18 cellular contexts compared by ENCODE assay signal in the genomic region with DNA sequence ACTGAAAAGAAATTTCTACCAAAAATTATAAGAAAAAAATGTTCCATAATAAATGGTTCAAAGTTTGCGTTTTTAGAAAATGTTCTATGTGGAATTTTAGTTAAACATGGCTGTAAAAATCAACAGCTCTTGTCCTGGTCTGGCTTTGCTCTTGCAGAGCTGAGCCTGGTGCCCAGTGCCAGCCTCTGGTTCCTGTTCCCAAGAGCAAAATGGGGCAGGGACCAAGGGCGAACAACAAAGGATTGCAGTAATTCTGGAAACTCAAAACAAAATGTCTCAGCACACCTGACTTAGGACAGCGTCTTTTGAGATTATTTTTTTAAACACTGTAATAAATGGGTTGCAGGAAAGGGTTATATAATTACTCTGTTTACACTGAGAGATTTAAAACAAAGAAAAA.
"Had no signal": no experiment of that assay in that cellular context is flagged by ENCODE, and none has a peak within 500 bp of the region (broad histone marks: within the 10 kb centered on the region; RNA-seq: fewer than 3 reads in every experiment).

No MANE protein-coding gene starts in this region.

- H3K27me3 ChIP-seq: right lobe of liver, tibial nerve, upper lobe of left lung, uterus had no signal

- H3K27ac Mint-ChIP-seq: natural killer cell; progenitor cell of endocrine pancreas; stimulated activated naive CD8-positive, alpha-beta T cell treated with anti-CD3 and anti-CD28 coated beads, Interleukin-15, Interleukin-2, amounts not matched to agents 100 ng/mL and 50 ng/mL, for 24 hours had no signal

- H2AFZ ChIP-seq: parathyroid adenoma had no signal

- DNase-seq: cortex of kidney; kidney; left ventricle myocardium inferior; lower lobe of right lung; natural killer cell; occipital lobe; right lobe of liver; small intestine; stimulated activated CD4-positive, alpha-beta T cell treated with anti-CD3 and anti-CD28 coated beads, Interleukin-15, amount 100 ng/mL, for 24 hours; stimulated activated CD4-positive, alpha-beta T cell treated with anti-CD3 and anti-CD28 coated beads, Interleukin-2, amount 100 ng/mL, for 48 hours; stimulated activated naive B cell treated with anti-CD40 and anti-IgM and Interleukin-4, amounts not matched to agents 10 μg/mL and 1 μg/mL and 100 μg/mL, for 72 hours; upper lobe of left lung; uterus had no signal

- H3K9me3 Mint-ChIP-seq: natural killer cell; stimulated activated naive CD8-positive, alpha-beta T cell treated with anti-CD3 and anti-CD28 coated beads, Interleukin-15, Interleukin-2, amounts not matched to agents 100 ng/mL and 50 ng/mL, for 24 hours had no signal

- ATAC-seq: lower lobe of right lung; natural killer cell; right lobe of liver; stimulated activated naive B cell treated with anti-CD40 and anti-IgM and Interleukin-4, amounts not matched to agents 10 μg/mL and 1 μg/mL and 100 μg/mL, for 72 hours had no signal

- H3K9ac ChIP-seq: parathyroid adenoma had no signal

- H3K4me3 Mint-ChIP-seq: natural killer cell; stimulated activated naive B cell treated with anti-CD40 and anti-IgM and Interleukin-4, amounts not matched to agents 10 μg/mL and 1 μg/mL and 100 μg/mL, for 72 hours; stimulated activated naive CD8-positive, alpha-beta T cell treated with anti-CD3 and anti-CD28 coated beads, Interleukin-15, Interleukin-2, amounts not matched to agents 100 ng/mL and 50 ng/mL, for 24 hours had no signal

- H3K36me3 ChIP-seq: left ventricle myocardium inferior, lower lobe of right lung, right lobe of liver, thoracic aorta, tibial nerve, upper lobe of left lung, uterus had no signal

- H3K27me3 Mint-ChIP-seq: progenitor cell of endocrine pancreas; stimulated activated naive B cell treated with anti-CD40 and anti-IgM and Interleukin-4, amounts not matched to agents 10 μg/mL and 1 μg/mL and 100 μg/mL, for 72 hours had no signal

- H3K27ac ChIP-seq: left ventricle myocardium inferior, lower lobe of right lung, parathyroid adenoma, right lobe of liver, thoracic aorta, tibial nerve, upper lobe of left lung, uterus had no signal

- H3K9me3 ChIP-seq: lower lobe of right lung, right lobe of liver, thoracic aorta, tibial nerve, upper lobe of left lung, uterus had no signal

- H3K4me3 ChIP-seq: left ventricle myocardium inferior, lower lobe of right lung, right lobe of liver, thoracic aorta, tibial nerve, upper lobe of left lung, uterus had no signal

- H3K36me3 Mint-ChIP-seq: natural killer cell had no signal

- H3K4me1 ChIP-seq: uterus had no signal
